ENCODE assay signal across 1 cellular context in genomic region chr7:22860337-22860736, GRCh38.
TF ChIP-seq lines count a peak whose summit lies in the region.

No MANE protein-coding gene starts in this region.

TF ChIP-seq in HepG2, 621 proteins besides CTCF, POLR2A, EP300 and RAD21 (continued from another document):
- TF ChIP-seq ZBTB34 (CRISPR knock-in tag; IDR thresholded peaks at IDR 0.05): no peak
